10 cellular contexts compared by ENCODE assay signal in genomic region chr7:27188666-27189559, GRCh38. TPM values are rescaled to one million over a fixed set of nuclear protein-coding genes. Genes with fewer than 3 reads are reported as not detected.
A peak's percentile ranks its signal among the peaks of the same experiment; 100 is the strongest.
DNase-seq lines count a peak whose midpoint lies in the region; FAIRE-seq and TF ChIP-seq lines count a peak whose summit lies in the region.
"Had no signal": no experiment of that assay in that cellular context is flagged by ENCODE, and none has a peak within 500 bp of the region (broad histone marks: within the 10 kb centered on the region; RNA-seq: fewer than 3 reads in every experiment).

No MANE protein-coding gene starts in this region.

- no peak overlapping the region for H3K4me3 Mint-ChIP-seq in astrocyte (ENCODE audit: unreplicated experiment)

- no peak overlapping the region for H3K9ac ChIP-seq in astrocyte (ENCODE audit: low read length)

- H3K36me3 Mint-ChIP-seq in astrocyte (ENCODE audit: low read depth, unreplicated experiment), result peaks cover 2% of the 10 kb centered on the region

- H3K27ac ChIP-seq in cardiac muscle cell (no peak overlapping the region), right atrium auricular region (no peak overlapping the region), astrocyte (ENCODE audit: low read depth, low read length) (no peak overlapping the region), uterus (peak overlapping the region; percentile 94 to 96)

- H3K9me3 Mint-ChIP-seq in astrocyte (ENCODE audit: unreplicated experiment), result peaks cover 24% of the 10 kb centered on the region

- no peaks in the 10 kb centered on the region for H3K79me2 ChIP-seq in astrocyte (ENCODE audit: insufficient read depth, low read length)

- H3K4me1 ChIP-seq in cardiac muscle cell (ENCODE audit: low read depth) (peaks cover 1% of the 10 kb centered on the region), right atrium auricular region (peaks cover 0 to 62% of the 10 kb centered on the region in 2 donors), astrocyte (ENCODE audit: insufficient read depth, low read length) (peaks cover 6% of the 10 kb centered on the region), uterus (peaks cover 0 to 4% of the 10 kb centered on the region in 2 donors)

- DNase-seq in cardiac muscle cell (ENCODE audit: low read depth in 1 of 2, low spot score in 1 of 2) (peak in 1 of 2 donors; percentile 30), right atrium auricular region (ENCODE audit: low spot score) (no peak), astrocyte (ENCODE audit: low read depth) (no peak), mesenteric fat pad (ENCODE audit: low spot score) (peak; percentile 89), uterus (peak; percentile 55 to 79), SK-N-DZ (ENCODE audit: low spot score) (no peak), DMS 273 treated with DMSO at 0.1 percent for 48 hours (lab: John Stamatoyannopoulos, UW) (no peak), Ammon's horn (ENCODE audit: low spot score) (no peak)
- DNase-seq: DMS79 had no signal

- no peak for FAIRE-seq in astrocyte (lab: Jason Lieb, UNC)

- peak overlapping the region; percentile 52 for H2AFZ ChIP-seq in astrocyte (ENCODE audit: low read depth, low read length)

- H3K36me3 ChIP-seq in cardiac muscle cell, result no peaks in the 10 kb centered on the region
- H3K36me3 ChIP-seq in right atrium auricular region, result no peaks in the 10 kb centered on the region
- H3K36me3 ChIP-seq in astrocyte (ENCODE audit: insufficient read depth, low read length), result no peaks in the 10 kb centered on the region
- H3K36me3 ChIP-seq in uterus, result no peaks in the 10 kb centered on the region

- intact Hi-C loops in uterus (cut with DNase I; ENCODE audit: low total_unique reads), result loop anchor here (5.0 kb wide), 1 partner anchor 473 kb away; the partner anchor contains the start of gene HIBADH

- H3K27me3 Mint-ChIP-seq in astrocyte (ENCODE audit: low read depth, unreplicated experiment), result peaks cover 91% of the 10 kb centered on the region

- peaks cover 20% of the 10 kb centered on the region for H4K20me1 ChIP-seq in astrocyte (ENCODE audit: insufficient read depth, low read length)

- no peak overlapping the region for H3K27ac Mint-ChIP-seq in astrocyte (ENCODE audit: unreplicated experiment)

- H3K4me3 ChIP-seq in cardiac muscle cell (peak overlapping the region; percentile 10), right atrium auricular region (peak overlapping the region in 1 of 2 donors; percentile 27), astrocyte (ENCODE audit: insufficient read depth, low read depth, low read length) (no peak overlapping the region), uterus (peak overlapping the region; percentile 56 to 79)

- H3K27me3 ChIP-seq in cardiac muscle cell (peaks cover 100% of the 10 kb centered on the region), right atrium auricular region (peaks cover 76 to 96% of the 10 kb centered on the region in 2 donors), astrocyte (ENCODE audit: insufficient read depth, low read length) (peaks cover 97% of the 10 kb centered on the region), uterus (no peaks in the 10 kb centered on the region)

- TF ChIP-seq CTCF in cardiac muscle cell (IDR thresholded peaks at IDR 0.05; ENCODE audit: low read depth, low read length), result no peak
- no peak for TF ChIP-seq CTCF in right atrium auricular region (IDR thresholded peaks at IDR 0.05)
- TF ChIP-seq CTCF in astrocyte (IDR thresholded peaks at IDR 0.05; ENCODE audit: insufficient read depth, low read depth, low read length), result no peak
- TF ChIP-seq CTCF in uterus (IDR thresholded peaks at IDR 0.05), result no peak

- H3K9me3 ChIP-seq in cardiac muscle cell (ENCODE audit: low read depth) (no peaks in the 10 kb centered on the region), right atrium auricular region (no peaks in the 10 kb centered on the region), astrocyte (ENCODE audit: insufficient read depth, low read depth, low read length) (peaks cover 6% of the 10 kb centered on the region), uterus (no peaks in the 10 kb centered on the region)

- no peaks in the 10 kb centered on the region for H3K4me1 Mint-ChIP-seq in astrocyte (ENCODE audit: low read depth, unreplicated experiment)

- TF ChIP-seq POLR2A in uterus (IDR thresholded peaks at IDR 0.05), result peak; percentile 32 to 40

- peak overlapping the region; percentile 68 for H3K4me2 ChIP-seq in astrocyte (ENCODE audit: low read length)

RNA-seq across cellular contexts. Expression of gene HOXA11, which starts 3.9 kb away (rescaled TPM):
- total RNA-seq in cardiac muscle cell, result not detected in 2 replicates
- not detected in 2 replicates for polyA plus RNA-seq in cardiac muscle cell
- total RNA-seq in right atrium auricular region, result not detected
- not detected in 2 replicates for total RNA-seq in astrocyte
- total RNA-seq in mesenteric fat pad, result 6.1 TPM
- total RNA-seq in uterus, result 10 to 100 TPM; 32.4 to 82.0 (median 57.8) TPM
- not detected in 2 replicates for polyA plus RNA-seq in SK-N-DZ (2014; cell fraction: cytosol; rRNA removed)
- polyA plus RNA-seq in SK-N-DZ (2014; cell fraction: nucleus; rRNA removed), result not detected in 2 replicates
- total RNA-seq: liver had no signal
- polyA plus RNA-seq: liver had no signal

RNA-seq across cellular contexts. Expression of gene HOXA13, which starts 11.0 kb away (rescaled TPM):
- total RNA-seq in cardiac muscle cell, result not detected in 2 replicates
- polyA plus RNA-seq in cardiac muscle cell, result not detected in 2 replicates
- not detected for total RNA-seq in right atrium auricular region
- not detected in 2 replicates for total RNA-seq in astrocyte
- total RNA-seq in mesenteric fat pad, result 1.9 TPM
- 10 to 100 TPM in 1 of 4 donors, 1 to 10 TPM in 1, under 1 TPM in 2; 0.40 to 27.5 (median 1.1) TPM for total RNA-seq in uterus
- polyA plus RNA-seq in SK-N-DZ (2014; cell fraction: cytosol; rRNA removed), result not detected in 2 replicates
- not detected in 2 replicates for polyA plus RNA-seq in SK-N-DZ (2014; cell fraction: nucleus; rRNA removed)
- total RNA-seq: liver had no signal

RNA-seq across cellular contexts. Expression of gene HOXA10, which starts 14.8 kb away (rescaled TPM):
- total RNA-seq in cardiac muscle cell (not detected in 2 replicates), right atrium auricular region (not detected), astrocyte (not detected in 2 replicates), mesenteric fat pad (19.7 TPM), uterus (100 to 1,000 TPM in 1 of 4 donors, 10 to 100 TPM in 3; 50.0 to 114 (median 69.0) TPM)
- not detected in 2 replicates for polyA plus RNA-seq in cardiac muscle cell
- polyA plus RNA-seq in SK-N-DZ (2014; cell fraction: cytosol; rRNA removed), result not detected in 2 replicates
- not detected in 2 replicates for polyA plus RNA-seq in SK-N-DZ (2014; cell fraction: nucleus; rRNA removed)

RNA-seq across cellular contexts. Expression of gene HOXA9, which starts 23.6 kb away (rescaled TPM):
- not detected in 2 replicates for total RNA-seq in cardiac muscle cell
- not detected in 2 replicates for polyA plus RNA-seq in cardiac muscle cell
- total RNA-seq in right atrium auricular region, result not detected
- not detected in 2 replicates for total RNA-seq in astrocyte
- total RNA-seq in mesenteric fat pad, result 10.4 TPM
- 10 to 100 TPM in 3 of 4 donors, 1 to 10 TPM in 1; 2.3 to 26.4 (median 22.4) TPM for total RNA-seq in uterus
- polyA plus RNA-seq in SK-N-DZ (2014; cell fraction: cytosol; rRNA removed), result 0.16 TPM in 1 of 2 replicates, not detected in the other
- not detected in 2 replicates for polyA plus RNA-seq in SK-N-DZ (2014; cell fraction: nucleus; rRNA removed)

RNA-seq across cellular contexts. Expression of gene HOXA7, which starts 32.4 kb away (rescaled TPM):
- not detected in 2 replicates for total RNA-seq in cardiac muscle cell
- polyA plus RNA-seq in cardiac muscle cell, result not detected in 2 replicates
- not detected for total RNA-seq in right atrium auricular region
- not detected in 2 replicates for total RNA-seq in astrocyte
- total RNA-seq in mesenteric fat pad, result 7.5 TPM
- 1 to 10 TPM in 3 of 4 donors, under 1 TPM in 1; 0.26 to 9.1 (median 5.2) TPM for total RNA-seq in uterus
- not detected in 2 replicates for polyA plus RNA-seq in SK-N-DZ (2014; cell fraction: cytosol; rRNA removed)
- polyA plus RNA-seq in SK-N-DZ (2014; cell fraction: nucleus; rRNA removed), result not detected in 2 replicates
- polyA plus RNA-seq: liver had no signal

Comparison
In these comparisons a context has a peak if more than half of its experiments do, and no peak if none do; other contexts are left out.
1. DNase-seq: peak in mesenteric fat pad (single experiment) and uterus (2 of 2); none in right atrium auricular region (single experiment), astrocyte (single experiment), SK-N-DZ (single experiment), DMS 273 treated with DMSO at 0.1 percent for 48 hours (single experiment) and Ammon's horn (single experiment).
2. H3K27ac ChIP-seq: peak in uterus (2 of 2); none in cardiac muscle cell (single experiment), right atrium auricular region (0 of 2) and astrocyte (single experiment).
3. RNA of gene HOXA10, which starts 14.8 kb away (total RNA-seq): 50.0 to 114 TPM in uterus and 19.7 TPM in mesenteric fat pad (single experiment); not detected in right atrium auricular region, not detected in cardiac muscle cell and not detected in astrocyte; every median in the first group is over 10 times any median in the second.